In genomic region chr1:178055093-178055492, GRCh38 we compare ENCODE assay signal across 8 cellular contexts. TPM values are rescaled to one million over a fixed set of nuclear protein-coding genes. Genes with fewer than 3 reads are reported as not detected.
DNase-seq lines count a peak whose midpoint lies in the region; ATAC-seq and TF ChIP-seq lines count a peak whose summit lies in the region.

No MANE protein-coding gene starts in this region.

- BruUV-seq in Calu3 (replicated peaks; lab: Mats Ljungman, UMichigan): no TSS peak

- no peaks in the 10 kb centered on the region for H3K27me3 ChIP-seq in mesendoderm (ENCODE audit: insufficient read depth, low read length, poor library complexity)
- no peaks in the 10 kb centered on the region for H3K27me3 ChIP-seq in CD4-positive, alpha-beta T cell (ENCODE audit: control insufficient read depth, insufficient read depth, low read length)

- CTCF ChIA-PET in Calu3 (lab: Charles Lee): no interaction called here
- CTCF ChIA-PET in CD4-positive, alpha-beta T cell (lab: Charles Lee): no interaction called here

- intact Hi-C loops in Calu3 (cut with micrococcal nuclease; ENCODE audit: unreplicated experiment): loop anchor here (2.0 kb wide), 1 partner anchor 138 kb away; no protein-coding TSS in a partner anchor
- intact Hi-C loops in CD4-positive, alpha-beta T cell (cut with DNase I, micrococcal nuclease): no loop called here

- no peak overlapping the region for H4K8ac ChIP-seq in mesendoderm (ENCODE audit: low read depth, low read length)

- no peak overlapping the region for H3K9ac ChIP-seq in mesendoderm (ENCODE audit: low read length)

- no peaks in the 10 kb centered on the region for H3K79me1 ChIP-seq in mesendoderm (ENCODE audit: low read length)

- H3K56ac ChIP-seq in mesendoderm (ENCODE audit: low read length): no peak overlapping the region

- no peak overlapping the region for H2AK5ac ChIP-seq in mesendoderm (ENCODE audit: low read length)

- no peak overlapping the region for H3K27ac Mint-ChIP-seq in Calu3 (ENCODE audit: unreplicated experiment)
- H3K27ac Mint-ChIP-seq in CD4-positive, alpha-beta T cell: no peak overlapping the region

- no peaks in the 10 kb centered on the region for H3K36me3 Mint-ChIP-seq in Calu3 (ENCODE audit: insufficient read depth, unreplicated experiment)
- H3K36me3 Mint-ChIP-seq in CD4-positive, alpha-beta T cell (ENCODE audit: low read depth): no peaks in the 10 kb centered on the region

- no peak for ATAC-seq in CD4-positive, alpha-beta T cell (ENCODE audit: poor library complexity)

- no peaks in the 10 kb centered on the region for H3K36me3 ChIP-seq in mesendoderm (ENCODE audit: control insufficient read depth, insufficient read depth, low read length)

- no peaks in the 10 kb centered on the region for H3K27me3 Mint-ChIP-seq in Calu3 (ENCODE audit: unreplicated experiment)
- peaks cover 5% of the 10 kb centered on the region for H3K27me3 Mint-ChIP-seq in CD4-positive, alpha-beta T cell

- peaks cover 53% of the 10 kb centered on the region for H3K4me1 Mint-ChIP-seq in Calu3 (ENCODE audit: low read depth, unreplicated experiment)
- no peaks in the 10 kb centered on the region for H3K4me1 Mint-ChIP-seq in CD4-positive, alpha-beta T cell (ENCODE audit: low read depth)

- H3K79me2 ChIP-seq in mesendoderm (ENCODE audit: control insufficient read depth, insufficient read depth, low read length): no peaks in the 10 kb centered on the region

- TF ChIP-seq CTCF in Calu3 (IDR thresholded peaks at IDR 0.05; ENCODE audit: unreplicated experiment): peak; percentile 25
- no peak for TF ChIP-seq CTCF in CD4-positive, alpha-beta T cell (IDR thresholded peaks at IDR 0.05)

- H2BK5ac ChIP-seq in mesendoderm (ENCODE audit: low read length): no peak overlapping the region

- no peak overlapping the region for H2BK15ac ChIP-seq in mesendoderm (replicated peaks; ENCODE audit: low read depth)

- POLR2A ChIA-PET in CD4-positive, alpha-beta T cell (lab: Charles Lee): no interaction called here

- H3K9me3 ChIP-seq in CD4-positive, alpha-beta T cell (ENCODE audit: control insufficient read depth, low read length): no peaks in the 10 kb centered on the region

- H3K4me3 Mint-ChIP-seq in Calu3 (ENCODE audit: low read depth, unreplicated experiment): no peak overlapping the region
- H3K4me3 Mint-ChIP-seq in CD4-positive, alpha-beta T cell: no peak overlapping the region

- peak; percentile 65 for DNase-seq in Calu3
- peak; percentile 49 to 51 for DNase-seq in Kasumi-1 (lab: John Stamatoyannopoulos, UW)
- peak; percentile 38 for DNase-seq in astrocyte of the hippocampus (ENCODE audit: low read depth, low spot score)
- DNase-seq in mesendoderm: peak; percentile 84
- DNase-seq in NCI-H446 treated with DMSO at 0.1 percent for 48 hours (lab: John Stamatoyannopoulos, UW): no peak
- no peak for DNase-seq in NCI-H1436 (lab: John Stamatoyannopoulos, UW)
- DNase-seq in stimulated activated CD4-positive, alpha-beta T cell treated with anti-CD3 and anti-CD28 coated beads, Interleukin-2, amount 100 ng/mL, for 24 hours: no peak
- DNase-seq in CD4-positive, alpha-beta T cell: no peak

- peaks cover 19% of the 10 kb centered on the region for H3K4me1 ChIP-seq in mesendoderm (ENCODE audit: control insufficient read depth, low read depth, low read length)

- H3K27ac ChIP-seq in mesendoderm (ENCODE audit: low read depth, low read length): no peak overlapping the region
- H3K27ac ChIP-seq in CD4-positive, alpha-beta T cell (ENCODE audit: low read depth, low read length): no peak overlapping the region

- no peak overlapping the region for H3K23ac ChIP-seq in mesendoderm (ENCODE audit: low read length)

- no peak overlapping the region for H3K18ac ChIP-seq in mesendoderm (ENCODE audit: low read length)

- H4K5ac ChIP-seq in mesendoderm (ENCODE audit: low read length): no peak overlapping the region

- H3K4ac ChIP-seq in mesendoderm (ENCODE audit: low read depth, low read length): no peak overlapping the region

- H3K9me3 Mint-ChIP-seq in Calu3 (ENCODE audit: low read depth, unreplicated experiment): no peaks in the 10 kb centered on the region
- H3K9me3 Mint-ChIP-seq in CD4-positive, alpha-beta T cell: no peaks in the 10 kb centered on the region

- no peak overlapping the region for H3K4me2 ChIP-seq in mesendoderm (ENCODE audit: low read length)

- no peak overlapping the region for H3K4me3 ChIP-seq in mesendoderm (ENCODE audit: low read length)

- WGBS in mesendoderm (ENCODE audit: extremely low coverage, insufficient coverage, low lambda C conversion rate): no CpG with 5 or more reads among the region's 5 CpGs

- no peak overlapping the region for H2BK120ac ChIP-seq in mesendoderm (ENCODE audit: low read depth, low read length)

RNA-seq across cellular contexts. Expression of gene RASAL2, which starts 38.8 kb away (rescaled TPM):
- 29.7 and 32.4 TPM in 2 replicates for total RNA-seq in Calu3 (2022)
- 16.0 TPM for polyA plus RNA-seq in mesendoderm (2013, experiment 1 of 2)
- 16.9 TPM for polyA plus RNA-seq in mesendoderm (2013, experiment 2 of 2)
- total RNA-seq in CD4-positive, alpha-beta T cell: under 1 TPM in 1 of 2 experiments, not detected in 1; 0.03 TPM

Comparison
In these comparisons a context has a peak if more than half of its experiments do, and no peak if none do; other contexts are left out.
1. DNase-seq: peak in Calu3 (single experiment), Kasumi-1 (2 of 2), astrocyte of the hippocampus (single experiment) and mesendoderm (single experiment); none in NCI-H446 treated with DMSO at 0.1 percent for 48 hours (single experiment), NCI-H1436 (single experiment), stimulated activated CD4-positive, alpha-beta T cell treated with anti-CD3 and anti-CD28 coated beads, Interleukin-2, amount 100 ng/mL, for 24 hours (0 of 2) and CD4-positive, alpha-beta T cell (0 of 10).
2. RNA of gene RASAL2, which starts 38.8 kb away (total RNA-seq): 29.7 to 32.4 TPM in Calu3; 0.03 TPM in CD4-positive, alpha-beta T cell; every median in the first group is over 10 times any median in the second.